ENCODE assay signal across 7 cellular contexts in genomic region chr2:240136671-240137292, GRCh38.
DNase-seq lines count a peak whose midpoint lies in the region; ATAC-seq lines count a peak whose summit lies in the region.

No MANE protein-coding gene starts in this region.

- H3K36me3 ChIP-seq in iPS-15b (ENCODE audit: control insufficient read depth, insufficient read depth, low read length), result peaks cover 9% of the 10 kb centered on the region

- H3K9me3 ChIP-seq in iPS-15b (ENCODE audit: control insufficient read depth, insufficient read depth, low read length), result no peaks in the 10 kb centered on the region

- peak; percentile 24 for ATAC-seq in GM19395 (IDR thresholded peaks at IDR 0.05; ENCODE audit: unreplicated experiment)
- peak; percentile 9 for ATAC-seq in HG03280 (IDR thresholded peaks at IDR 0.05; ENCODE audit: unreplicated experiment)
- no peak for ATAC-seq in HG02763 (IDR thresholded peaks at IDR 0.05; ENCODE audit: unreplicated experiment)

- H3K27me3 Mint-ChIP-seq in activated naive CD8-positive, alpha-beta T cell, result no peaks in the 10 kb centered on the region

- no peak overlapping the region for H3K9ac ChIP-seq in iPS-15b (ENCODE audit: low read depth, low read length)

- H3K9me3 Mint-ChIP-seq in activated naive CD8-positive, alpha-beta T cell (ENCODE audit: low read depth), result no peaks in the 10 kb centered on the region

- peak overlapping the region; percentile 96 for H3K4me3 Mint-ChIP-seq in activated naive CD8-positive, alpha-beta T cell

- H3K27me3 ChIP-seq in iPS-15b (ENCODE audit: control insufficient read depth, insufficient read depth, low read length), result peaks cover 8% of the 10 kb centered on the region

- peaks cover 27% of the 10 kb centered on the region for H3K4me1 Mint-ChIP-seq in activated naive CD8-positive, alpha-beta T cell (ENCODE audit: low read depth)

- H3K36me3 Mint-ChIP-seq in activated naive CD8-positive, alpha-beta T cell, result peaks cover 2% of the 10 kb centered on the region

- peak overlapping the region; percentile 90 for H3K4me3 ChIP-seq in iPS-15b (ENCODE audit: low read depth, low read length)

- H3K4me1 ChIP-seq in iPS-15b (ENCODE audit: control insufficient read depth, insufficient read depth, low read length), result peaks cover 7% of the 10 kb centered on the region

- peak; percentile 29 to 35 for DNase-seq in stimulated activated CD4-positive, alpha-beta T cell treated with anti-CD3 and anti-CD28 coated beads, Interleukin-4, amount 100 ng/mL, for 4 hours
- no peak for DNase-seq in 8988T

- peak overlapping the region; percentile 82 for H3K27ac Mint-ChIP-seq in activated naive CD8-positive, alpha-beta T cell
